Comparison of ENCODE assay signal across 1 cellular context in the genomic region with DNA sequence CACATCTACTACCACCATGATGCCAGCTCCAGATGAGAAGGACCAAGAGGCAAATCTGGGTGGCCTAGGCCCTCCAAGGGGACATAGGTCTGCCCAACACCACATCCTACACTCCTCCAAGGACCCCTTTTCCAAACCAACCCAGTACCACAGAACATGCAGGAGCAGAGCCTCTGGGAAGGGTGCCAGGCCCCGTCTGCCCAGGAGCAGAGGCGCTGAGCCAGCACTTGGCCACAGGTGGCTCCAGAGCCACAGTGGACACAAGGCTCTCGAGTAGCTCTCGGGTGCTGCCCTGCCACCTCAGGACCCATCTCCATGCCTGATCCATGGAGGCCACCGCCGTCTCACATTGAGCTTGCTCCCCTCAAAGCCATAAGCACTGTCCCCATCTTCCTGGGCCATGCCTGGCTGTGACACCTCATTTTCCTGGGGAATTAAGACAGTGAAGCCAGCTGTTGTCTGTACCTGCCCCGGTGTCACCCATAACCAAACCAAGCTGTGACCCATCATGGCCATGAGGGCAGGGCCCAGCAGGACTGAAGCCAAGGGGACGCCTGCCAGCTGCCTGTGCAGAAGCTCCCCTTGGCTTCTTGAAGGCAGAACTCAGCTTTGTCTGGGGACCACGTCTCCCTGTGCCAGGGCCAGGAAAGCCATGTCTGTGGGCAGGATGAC.
TF ChIP-seq lines count a peak whose summit lies in the region.

No MANE protein-coding gene starts in this region.

TF ChIP-seq in HepG2, 621 proteins besides CTCF, POLR2A, EP300 and RAD21:
- no peak for TF ChIP-seq SIX4 (CRISPR knock-in tag; IDR thresholded peaks at IDR 0.05)
- TF ChIP-seq, protein P1, sequence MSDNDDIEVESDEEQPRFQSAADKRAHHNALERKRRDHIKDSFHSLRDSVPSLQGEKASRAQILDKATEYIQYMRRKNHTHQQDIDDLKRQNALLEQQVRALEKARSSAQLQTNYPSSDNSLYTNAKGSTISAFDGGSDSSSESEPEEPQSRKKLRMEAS (IDR thresholded peaks at IDR 0.05), result no peak
